ENCODE assay signal across 23 cellular contexts in the genomic region with DNA sequence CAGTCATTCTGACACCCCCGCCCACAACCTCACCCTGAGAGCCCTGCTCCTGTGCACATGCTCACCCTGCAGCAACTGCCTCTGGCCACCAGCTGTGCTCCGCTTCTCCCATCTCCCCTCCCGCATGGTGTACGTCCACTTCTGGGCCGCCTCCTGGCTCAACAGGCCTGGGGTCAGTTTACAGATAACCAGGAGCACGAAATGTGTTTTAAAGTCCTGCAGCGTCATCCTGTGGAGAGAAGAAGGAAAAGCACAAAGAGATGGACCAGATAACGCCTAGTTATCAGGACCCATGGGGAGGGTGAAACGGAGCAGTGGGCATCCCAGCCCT. TPM values are rescaled to one million over a fixed set of nuclear protein-coding genes. Genes with fewer than 3 reads are reported as not detected.
"Had no signal": no experiment of that assay in that cellular context is flagged by ENCODE, and none has a peak within 500 bp of the region (broad histone marks: within the 10 kb centered on the region; RNA-seq: fewer than 3 reads in every experiment).

No MANE protein-coding gene starts in this region.

- H3K4me1 ChIP-seq: heart left ventricle, pancreas, tibial artery had no signal

- H3K4me3 Mint-ChIP-seq: activated CD4-positive, alpha-beta memory T cell treated with anti-CD3 and anti-CD28 coated beads for 36 hours; activated naive CD4-positive, alpha-beta T cell treated with anti-CD3 and anti-CD28 coated beads, Interleukin-2, amount 10 ng/mL, durations not matched to agents 7 days and 5 days; activated T-cell treated with anti-CD3 and anti-CD28 coated beads, Interleukin-2, amount 50 U/mL, for 72 hours; mesothelial cell of epicardium; naive thymus-derived CD8-positive, alpha-beta T cell; stimulated activated naive CD8-positive, alpha-beta T cell treated with anti-CD3 and anti-CD28 coated beads, Interleukin-15, amount 100 ng/mL, for 72 hours; T-helper 17 cell had no signal

- ATAC-seq: activated T-cell treated with anti-CD3 and anti-CD28 coated beads, Interleukin-2, amount 50 U/mL, for 72 hours; heart left ventricle; left lobe of liver; naive thymus-derived CD8-positive, alpha-beta T cell; pancreas; right cardiac atrium; stimulated activated naive CD8-positive, alpha-beta T cell treated with anti-CD3 and anti-CD28 coated beads, Interleukin-15, amount 100 ng/mL, for 72 hours; T-helper 17 cell had no signal

- H3K27ac ChIP-seq: heart left ventricle, pancreas, tibial artery had no signal

- H3K9me3 Mint-ChIP-seq: activated CD4-positive, alpha-beta memory T cell treated with anti-CD3 and anti-CD28 coated beads for 36 hours; activated naive CD4-positive, alpha-beta T cell treated with anti-CD3 and anti-CD28 coated beads, Interleukin-2, amount 10 ng/mL, durations not matched to agents 7 days and 5 days; activated T-cell treated with anti-CD3 and anti-CD28 coated beads, Interleukin-2, amount 50 U/mL, for 72 hours; mesothelial cell of epicardium; stimulated activated naive CD8-positive, alpha-beta T cell treated with anti-CD3 and anti-CD28 coated beads, Interleukin-15, amount 100 ng/mL, for 72 hours had no signal

- DNase-seq: activated CD4-positive, alpha-beta memory T cell treated with anti-CD3 and anti-CD28 coated beads for 36 hours; activated CD4-positive, alpha-beta T cell treated with anti-CD3 and anti-CD28 coated beads for 48 hours; activated effector memory CD4-positive, alpha-beta T cell treated with anti-CD3 and anti-CD28 coated beads, Interleukin-2, amount 50 U/mL, for 16 hours; activated naive CD4-positive, alpha-beta T cell treated with anti-CD3 and anti-CD28 coated beads, Interleukin-2, amount 10 ng/mL, durations not matched to agents 7 days and 5 days; activated T-cell treated with anti-CD3 and anti-CD28 coated beads, Interleukin-2, amount 50 U/mL, for 72 hours; amygdala; cerebellar nuclear complex; cortex of kidney; heart left ventricle; kidney; naive thymus-derived CD8-positive, alpha-beta T cell; pancreas; right cardiac atrium; stimulated activated CD4-positive, alpha-beta T cell treated with anti-CD3 and anti-CD28 coated beads, Interleukin-1b, Interleukin-23, amount 100 ng/mL, for 48 hours; stimulated activated naive CD8-positive, alpha-beta T cell treated with anti-CD3 and anti-CD28 coated beads, Interleukin-15, amount 100 ng/mL, for 72 hours; T-helper 17 cell; tibial artery had no signal

- H3K27me3 Mint-ChIP-seq: activated CD4-positive, alpha-beta memory T cell treated with anti-CD3 and anti-CD28 coated beads for 36 hours; activated naive CD4-positive, alpha-beta T cell treated with anti-CD3 and anti-CD28 coated beads, Interleukin-2, amount 10 ng/mL, durations not matched to agents 7 days and 5 days; stimulated activated naive CD8-positive, alpha-beta T cell treated with anti-CD3 and anti-CD28 coated beads, Interleukin-15, amount 100 ng/mL, for 72 hours had no signal

- H3K27ac Mint-ChIP-seq: activated CD4-positive, alpha-beta memory T cell treated with anti-CD3 and anti-CD28 coated beads for 36 hours; activated naive CD4-positive, alpha-beta T cell treated with anti-CD3 and anti-CD28 coated beads, Interleukin-2, amount 10 ng/mL, durations not matched to agents 7 days and 5 days; activated T-cell treated with anti-CD3 and anti-CD28 coated beads, Interleukin-2, amount 50 U/mL, for 72 hours; mesothelial cell of epicardium; naive thymus-derived CD8-positive, alpha-beta T cell; stimulated activated naive CD8-positive, alpha-beta T cell treated with anti-CD3 and anti-CD28 coated beads, Interleukin-15, amount 100 ng/mL, for 72 hours; T-helper 17 cell had no signal

- FAIRE-seq: endometrium, kidney, pancreas had no signal

- H3K4me3 ChIP-seq: heart left ventricle, pancreas, tibial artery had no signal

- H3K27me3 ChIP-seq: heart left ventricle, pancreas, tibial artery had no signal

- H3K36me3 Mint-ChIP-seq: activated CD4-positive, alpha-beta memory T cell treated with anti-CD3 and anti-CD28 coated beads for 36 hours; activated naive CD4-positive, alpha-beta T cell treated with anti-CD3 and anti-CD28 coated beads, Interleukin-2, amount 10 ng/mL, durations not matched to agents 7 days and 5 days; mesothelial cell of epicardium; naive thymus-derived CD8-positive, alpha-beta T cell had no signal

- H3K9me3 ChIP-seq: heart left ventricle, pancreas, tibial artery had no signal

- H3K4me1 Mint-ChIP-seq: activated naive CD4-positive, alpha-beta T cell treated with anti-CD3 and anti-CD28 coated beads, Interleukin-2, amount 10 ng/mL, durations not matched to agents 7 days and 5 days; mesothelial cell of epicardium; naive thymus-derived CD8-positive, alpha-beta T cell; stimulated activated naive CD8-positive, alpha-beta T cell treated with anti-CD3 and anti-CD28 coated beads, Interleukin-15, amount 100 ng/mL, for 72 hours; T-helper 17 cell had no signal

- H3K36me3 ChIP-seq: heart left ventricle, pancreas, tibial artery had no signal

RNA-seq across cellular contexts. Expression of a gene that starts 24.3 kb away (rescaled TPM):
- total RNA-seq: left lobe of liver, skeletal muscle tissue had no signal

RNA-seq across cellular contexts. Expression of a gene that starts 54.8 kb away (rescaled TPM):
- total RNA-seq: lung microvascular endothelial cell, pulmonary artery endothelial cell, T-helper 17 cell had no signal
- polyA plus RNA-seq: naive thymus-derived CD8-positive, alpha-beta T cell had no signal
